1 cellular context compared by ENCODE assay signal in the genomic region with DNA sequence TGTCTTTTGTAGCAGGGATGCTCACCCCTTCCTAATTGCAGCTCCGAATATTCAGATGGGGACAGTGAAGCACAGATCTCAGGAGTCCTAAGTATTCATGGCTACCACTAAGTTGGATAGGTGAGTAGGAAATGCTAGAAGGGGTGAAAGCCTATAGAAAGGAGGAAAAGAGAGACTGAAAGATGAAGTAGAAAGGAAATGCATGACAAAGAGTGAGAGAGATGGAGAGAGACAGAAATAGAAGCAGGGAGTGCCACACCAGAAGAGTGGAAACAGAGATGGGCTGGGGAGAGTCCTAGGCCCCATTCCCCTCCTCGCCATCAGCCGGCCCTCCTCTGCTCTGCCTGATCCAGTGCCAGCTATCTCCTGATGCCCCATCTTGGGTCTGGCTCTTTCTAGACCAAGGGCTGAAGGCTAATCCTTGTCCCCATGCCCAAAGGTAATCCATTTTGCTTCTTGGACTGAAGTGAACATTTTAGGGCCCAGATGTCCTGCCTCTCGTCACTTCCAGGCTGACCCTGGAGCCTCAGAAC.
TF ChIP-seq lines count a peak whose summit lies in the region.

No MANE protein-coding gene starts in this region.

TF ChIP-seq in endothelial cell of umbilical vein, 7 proteins besides CTCF, POLR2A, EP300 and RAD21:
- no peak for TF ChIP-seq GATA2 (IDR thresholded peaks at IDR 0.05; ENCODE audit: insufficient read depth, insufficient read length, low read depth, low read length)
- TF ChIP-seq JUN (IDR thresholded peaks at IDR 0.05; ENCODE audit: borderline replicate concordance, insufficient read depth, insufficient read length, low read depth): no peak
- TF ChIP-seq POLR2AphosphoS5 (IDR thresholded peaks at IDR 0.05; ENCODE audit: insufficient read depth, low read depth, low read length): no peak
- no peak for TF ChIP-seq FOS (IDR thresholded peaks at IDR 0.05; ENCODE audit: borderline replicate concordance, insufficient read depth, low read length)
- no peak for TF ChIP-seq EZH2 (IDR thresholded peaks at IDR 0.05; ENCODE audit: borderline replicate concordance, low read depth, low read length, severe bottlenecking)
- TF ChIP-seq, protein P1, sequence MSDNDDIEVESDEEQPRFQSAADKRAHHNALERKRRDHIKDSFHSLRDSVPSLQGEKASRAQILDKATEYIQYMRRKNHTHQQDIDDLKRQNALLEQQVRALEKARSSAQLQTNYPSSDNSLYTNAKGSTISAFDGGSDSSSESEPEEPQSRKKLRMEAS (IDR thresholded peaks at IDR 0.05; ENCODE audit: insufficient read depth, insufficient read length): no peak
- no peak for TF ChIP-seq MYC (IDR thresholded peaks at IDR 0.05; ENCODE audit: low read depth, low read length)
